In the genomic region with DNA sequence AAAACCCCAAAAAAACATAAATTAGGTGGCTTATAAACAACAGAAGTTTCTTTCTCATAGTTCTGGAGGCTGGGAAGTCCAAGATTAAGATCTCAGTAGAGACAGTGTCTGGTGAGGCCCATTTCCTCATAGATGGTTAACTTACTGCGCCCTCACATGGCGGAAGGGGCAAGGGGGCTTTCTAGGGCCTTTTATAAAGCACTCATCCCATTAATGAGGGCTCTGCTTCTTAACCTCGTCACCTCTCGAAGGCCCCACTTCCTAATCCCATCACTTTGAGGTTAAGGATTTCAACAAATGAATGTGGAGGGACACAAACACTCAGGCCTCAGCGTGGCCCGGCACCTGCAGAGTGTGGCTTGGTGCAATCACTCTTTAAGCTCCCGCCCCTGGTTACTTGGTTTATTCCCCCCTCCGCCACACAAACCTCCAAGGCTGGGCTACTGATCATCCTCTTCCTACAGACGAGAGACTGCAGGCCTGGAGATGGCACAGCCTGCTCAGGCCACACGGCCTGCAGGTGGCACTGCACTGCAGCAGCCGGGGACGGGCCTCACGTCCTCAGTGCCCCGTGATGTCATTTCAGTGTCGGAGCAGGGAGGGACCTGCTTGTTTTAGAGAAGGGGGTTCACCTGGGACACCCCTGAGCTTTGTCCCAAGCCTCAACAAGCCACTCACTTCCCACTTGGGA, we compare ENCODE assay signal across 8 cellular contexts.
DNase-seq lines count a peak whose midpoint lies in the region; ATAC-seq, FAIRE-seq and TF ChIP-seq lines count a peak whose summit lies in the region.
"Not testable (repeated sequence)": the region's sequence is repeated elsewhere in the genome, so short reads cannot be mapped to it uniquely, and the experiment has no call there.

No MANE protein-coding gene starts in this region.

- not testable (repeated sequence) for H3K9me3 Mint-ChIP-seq in CD4-positive, alpha-beta T cell; activated CD4-positive, alpha-beta T cell treated with anti-CD3 and anti-CD28 coated beads for 36 hours (ENCODE audit: low read depth); stimulated activated effector memory CD8-positive, alpha-beta T cell treated with anti-CD3 and anti-CD28 coated beads, Interleukin-12 subunit alpha, Interleukin-12 subunit beta, amount 100 ng/mL, for 72 hours
- H3K9me3 Mint-ChIP-seq in nephron progenitor cell: peaks cover 20% of the 10 kb centered on the region

- H3K27ac Mint-ChIP-seq in CD4-positive, alpha-beta T cell; activated CD4-positive, alpha-beta T cell treated with anti-CD3 and anti-CD28 coated beads for 36 hours; nephron progenitor cell; stimulated activated effector memory CD8-positive, alpha-beta T cell treated with anti-CD3 and anti-CD28 coated beads, Interleukin-12 subunit alpha, Interleukin-12 subunit beta, amount 100 ng/mL, for 72 hours: not testable (repeated sequence)

- not testable (repeated sequence) for H3K27me3 ChIP-seq in CD4-positive, alpha-beta T cell (ENCODE audit: control insufficient read depth, insufficient read depth, low read length); bronchial epithelial cell (ENCODE audit: control insufficient read depth, insufficient read depth, low read length); left ventricle myocardium inferior (ENCODE audit: low read depth)

- not testable (repeated sequence) for FAIRE-seq in bronchial epithelial cell (lab: Jason Lieb, UNC)

- not testable (repeated sequence) for H3K4me1 Mint-ChIP-seq in CD4-positive, alpha-beta T cell (ENCODE audit: low read depth); activated CD4-positive, alpha-beta T cell treated with anti-CD3 and anti-CD28 coated beads for 36 hours; stimulated activated effector memory CD8-positive, alpha-beta T cell treated with anti-CD3 and anti-CD28 coated beads, Interleukin-12 subunit alpha, Interleukin-12 subunit beta, amount 100 ng/mL, for 72 hours
- H3K4me1 Mint-ChIP-seq in nephron progenitor cell: peaks cover 30% of the 10 kb centered on the region

- DNase-seq in CD4-positive, alpha-beta T cell: peak in 3 of 10 experiments; percentile 2 to 15 (median 7)
- DNase-seq in HS-27A (ENCODE audit: low read depth): peak; percentile 7
- DNase-seq in NCI-H69 (lab: John Stamatoyannopoulos, UW): peak; percentile 21
- peak; percentile 68 for DNase-seq in activated CD4-positive, alpha-beta T cell treated with anti-CD3 and anti-CD28 coated beads for 36 hours
- peak; percentile 36 for DNase-seq in bronchial epithelial cell (ENCODE audit: low read depth)
- DNase-seq in left ventricle myocardium inferior: peak; percentile 53
- peak; percentile 52 for DNase-seq in nephron progenitor cell
- DNase-seq in stimulated activated effector memory CD8-positive, alpha-beta T cell treated with anti-CD3 and anti-CD28 coated beads, Interleukin-12 subunit alpha, Interleukin-12 subunit beta, amount 100 ng/mL, for 72 hours (ENCODE audit: low spot score in 2 of 2): peak; percentile 30 to 58

- H3K27ac ChIP-seq in CD4-positive, alpha-beta T cell (ENCODE audit: low read depth, low read length); left ventricle myocardium inferior (replicated peaks): not testable (repeated sequence)

- ATAC-seq in CD4-positive, alpha-beta T cell (ENCODE audit: poor library complexity): peak; percentile 51
- ATAC-seq in activated CD4-positive, alpha-beta T cell treated with anti-CD3 and anti-CD28 coated beads for 36 hours: peak; percentile 95
- ATAC-seq in stimulated activated effector memory CD8-positive, alpha-beta T cell treated with anti-CD3 and anti-CD28 coated beads, Interleukin-12 subunit alpha, Interleukin-12 subunit beta, amount 100 ng/mL, for 72 hours: peak; percentile 86

- not testable (repeated sequence) for H3K36me3 Mint-ChIP-seq in CD4-positive, alpha-beta T cell (ENCODE audit: low read depth); activated CD4-positive, alpha-beta T cell treated with anti-CD3 and anti-CD28 coated beads for 36 hours (ENCODE audit: low read depth); nephron progenitor cell (ENCODE audit: low read depth); stimulated activated effector memory CD8-positive, alpha-beta T cell treated with anti-CD3 and anti-CD28 coated beads, Interleukin-12 subunit alpha, Interleukin-12 subunit beta, amount 100 ng/mL, for 72 hours

- not testable (repeated sequence) for H3K27me3 Mint-ChIP-seq in CD4-positive, alpha-beta T cell; activated CD4-positive, alpha-beta T cell treated with anti-CD3 and anti-CD28 coated beads for 36 hours
- H3K27me3 Mint-ChIP-seq in nephron progenitor cell (ENCODE audit: low read depth, poor library complexity): peaks cover 19% of the 10 kb centered on the region

- CTCF ChIA-PET in CD4-positive, alpha-beta T cell (lab: Charles Lee); activated CD4-positive, alpha-beta T cell treated with anti-CD3 and anti-CD28 coated beads for 36 hours (lab: Charles Lee): not testable (repeated sequence)

- not testable (repeated sequence) for H3K9me3 ChIP-seq in CD4-positive, alpha-beta T cell (ENCODE audit: control insufficient read depth, low read length); left ventricle myocardium inferior (replicated peaks)

- H3K4me3 ChIP-seq in bronchial epithelial cell (ENCODE audit: low read depth, low read length); left ventricle myocardium inferior: not testable (repeated sequence)

- intact Hi-C loops in CD4-positive, alpha-beta T cell (cut with DNase I, micrococcal nuclease): loop anchor here in 1 of 2 experiments (10.0 kb wide), 1 partner anchor 371 kb away; no protein-coding TSS in a partner anchor
- intact Hi-C loops in activated CD4-positive, alpha-beta T cell treated with anti-CD3 and anti-CD28 coated beads for 36 hours (cut with DNase I, micrococcal nuclease): loop anchor here (2.0 to 10.0 kb wide), 2 partner anchors 241 to 243 kb away; no protein-coding TSS in a partner anchor
- intact Hi-C loops in left ventricle myocardium inferior (cut with micrococcal nuclease): loop anchor here (10.0 kb wide), 1 partner anchor 241 kb away; no protein-coding TSS in a partner anchor

- H3K4me1 ChIP-seq in left ventricle myocardium inferior: not testable (repeated sequence)

- H3K36me3 ChIP-seq in bronchial epithelial cell (ENCODE audit: control insufficient read depth, insufficient read depth, low read length); left ventricle myocardium inferior: not testable (repeated sequence)

- POLR2A ChIA-PET in CD4-positive, alpha-beta T cell (lab: Charles Lee); activated CD4-positive, alpha-beta T cell treated with anti-CD3 and anti-CD28 coated beads for 36 hours (lab: Charles Lee): not testable (repeated sequence)

- not testable (repeated sequence) for H3K4me3 Mint-ChIP-seq in CD4-positive, alpha-beta T cell; activated CD4-positive, alpha-beta T cell treated with anti-CD3 and anti-CD28 coated beads for 36 hours; nephron progenitor cell; stimulated activated effector memory CD8-positive, alpha-beta T cell treated with anti-CD3 and anti-CD28 coated beads, Interleukin-12 subunit alpha, Interleukin-12 subunit beta, amount 100 ng/mL, for 72 hours

- not testable (repeated sequence) for TF ChIP-seq CTCF in CD4-positive, alpha-beta T cell (IDR thresholded peaks at IDR 0.05)
- TF ChIP-seq CTCF in bronchial epithelial cell (IDR thresholded peaks at IDR 0.05; ENCODE audit: insufficient read depth, low read length, severe bottlenecking) (peak; percentile 69), left ventricle myocardium inferior (IDR thresholded peaks at IDR 0.05; ENCODE audit: borderline replicate concordance) (peak; percentile 76), nephron progenitor cell (IDR thresholded peaks at IDR 0.05) (peak; percentile 54)
